In genomic region chr1:201016943-201017827, GRCh38 we compare ENCODE assay signal across 9 cellular contexts. TPM values are rescaled to one million over a fixed set of nuclear protein-coding genes. Genes with fewer than 3 reads are reported as not detected.
DNase-seq lines count a peak whose midpoint lies in the region; ATAC-seq and TF ChIP-seq lines count a peak whose summit lies in the region.
"Had no signal": no experiment of that assay in that cellular context is flagged by ENCODE, and none has a peak within 500 bp of the region (broad histone marks: within the 10 kb centered on the region; RNA-seq: fewer than 3 reads in every experiment).

No MANE protein-coding gene starts in this region.

- peak overlapping the region; percentile 100 for H3K27ac Mint-ChIP-seq in activated naive CD4-positive, alpha-beta T cell treated with anti-CD3 and anti-CD28 coated beads for 36 hours
- peak overlapping the region; percentile 96 for H3K27ac Mint-ChIP-seq in stimulated activated naive CD8-positive, alpha-beta T cell treated with anti-CD3 and anti-CD28 coated beads, Interleukin-15, Interleukin-2, amounts not matched to agents 100 ng/mL and 50 ng/mL, for 24 hours

- CTCF ChIA-PET in activated naive CD4-positive, alpha-beta T cell treated with anti-CD3 and anti-CD28 coated beads for 36 hours (lab: Charles Lee) = interaction anchor here (1.1 to 4.2 kb wide), 7 partner anchors 9 to 96 kb away, joined by 3 to 40 read pairs (median 13); no protein-coding TSS in a partner anchor

- TF ChIP-seq POLR2A in NB4 (IDR thresholded peaks at IDR 0.05; ENCODE audit: extremely low read depth, insufficient read length) = no peak

- H3K4me3 ChIP-seq in NB4 (ENCODE audit: low read depth, low read length) (no peak overlapping the region), dorsolateral prefrontal cortex (peak overlapping the region in 3 of 59 donors; percentile 7 to 24 (median 20))

- DNase-seq in activated naive CD4-positive, alpha-beta T cell treated with anti-CD3 and anti-CD28 coated beads for 36 hours = peak; percentile 26
- DNase-seq in activated naive CD4-positive, alpha-beta T cell treated with anti-CD3 and anti-CD28 coated beads, Interleukin-2, amount 50 U/mL, for 16 hours = no peak
- DNase-seq in NB4 (ENCODE audit: low read depth) (peak; percentile 37), dorsolateral prefrontal cortex (no peak), NCI-H1417 (lab: John Stamatoyannopoulos, UW) (no peak), NCI-H526 treated with DMSO at 0.1 percent for 48 hours (lab: John Stamatoyannopoulos, UW) (no peak)

- no peaks in the 10 kb centered on the region for H3K27me3 ChIP-seq in dorsolateral prefrontal cortex

- no peaks in the 10 kb centered on the region for H3K27me3 Mint-ChIP-seq in activated naive CD4-positive, alpha-beta T cell treated with anti-CD3 and anti-CD28 coated beads for 36 hours (ENCODE audit: low read depth)
- no peaks in the 10 kb centered on the region for H3K27me3 Mint-ChIP-seq in stimulated activated naive CD8-positive, alpha-beta T cell treated with anti-CD3 and anti-CD28 coated beads, Interleukin-15, Interleukin-2, amounts not matched to agents 100 ng/mL and 50 ng/mL, for 24 hours

- H3K36me3 Mint-ChIP-seq in activated naive CD4-positive, alpha-beta T cell treated with anti-CD3 and anti-CD28 coated beads for 36 hours (ENCODE audit: low read depth) = peaks cover 11% of the 10 kb centered on the region
- H3K36me3 Mint-ChIP-seq in stimulated activated naive CD8-positive, alpha-beta T cell treated with anti-CD3 and anti-CD28 coated beads, Interleukin-15, Interleukin-2, amounts not matched to agents 100 ng/mL and 50 ng/mL, for 24 hours (ENCODE audit: low read depth) = peaks cover 12% of the 10 kb centered on the region

- peaks cover 89% of the 10 kb centered on the region for H3K4me1 Mint-ChIP-seq in activated naive CD4-positive, alpha-beta T cell treated with anti-CD3 and anti-CD28 coated beads for 36 hours (ENCODE audit: low read depth)
- peaks cover 96% of the 10 kb centered on the region for H3K4me1 Mint-ChIP-seq in stimulated activated naive CD8-positive, alpha-beta T cell treated with anti-CD3 and anti-CD28 coated beads, Interleukin-15, Interleukin-2, amounts not matched to agents 100 ng/mL and 50 ng/mL, for 24 hours (ENCODE audit: low read depth)

- H3K4me3 Mint-ChIP-seq in activated naive CD4-positive, alpha-beta T cell treated with anti-CD3 and anti-CD28 coated beads for 36 hours = no peak overlapping the region
- peak overlapping the region; percentile 49 for H3K4me3 Mint-ChIP-seq in stimulated activated naive CD8-positive, alpha-beta T cell treated with anti-CD3 and anti-CD28 coated beads, Interleukin-15, Interleukin-2, amounts not matched to agents 100 ng/mL and 50 ng/mL, for 24 hours

- H3K9me3 Mint-ChIP-seq in activated naive CD4-positive, alpha-beta T cell treated with anti-CD3 and anti-CD28 coated beads for 36 hours = no peaks in the 10 kb centered on the region
- H3K9me3 Mint-ChIP-seq in stimulated activated naive CD8-positive, alpha-beta T cell treated with anti-CD3 and anti-CD28 coated beads, Interleukin-15, Interleukin-2, amounts not matched to agents 100 ng/mL and 50 ng/mL, for 24 hours = no peaks in the 10 kb centered on the region

- peak overlapping the region in 55 of 59 donors; percentile 4 to 86 (median 73) for H3K27ac ChIP-seq in dorsolateral prefrontal cortex

- TF ChIP-seq CTCF in NB4 (IDR thresholded peaks at IDR 0.05; ENCODE audit: low read depth, low read length) (no peak), dorsolateral prefrontal cortex (IDR thresholded peaks at IDR 0.05 in 54 of 56, conservative IDR thresholded peaks at IDR 0.05 in 2 of 56; ENCODE audit: low read depth in 1 of 56, partially characterized antibody in 56 of 56) (peak in 1 of 56 donors; percentile 6)

- intact Hi-C loops in activated naive CD4-positive, alpha-beta T cell treated with anti-CD3 and anti-CD28 coated beads for 36 hours (cut with micrococcal nuclease) = loop anchor here (5.0 kb wide), 1 partner anchor 435 kb away; no protein-coding TSS in a partner anchor
- intact Hi-C loops in dorsolateral prefrontal cortex (cut with DNase I) = no loop called here

- ATAC-seq in GM19328 (IDR thresholded peaks at IDR 0.05; ENCODE audit: unreplicated experiment) = no peak
- ATAC-seq: Right ventricle myocardium inferior had no signal

RNA-seq across cellular contexts. Expression of gene KIF21B, which starts 6.3 kb away (rescaled TPM):
- total RNA-seq in activated naive CD4-positive, alpha-beta T cell treated with anti-CD3 and anti-CD28 coated beads for 36 hours = 10 to 100 TPM; 45.5 to 46.3 TPM
- total RNA-seq in dorsolateral prefrontal cortex = 10 to 100 TPM; 21.8 to 76.7 (median 45.0) TPM

Comparison
In these comparisons a context has a peak if more than half of its experiments do, and no peak if none do; other contexts are left out.
1. DNase-seq: peak in activated naive CD4-positive, alpha-beta T cell treated with anti-CD3 and anti-CD28 coated beads for 36 hours (single experiment) and NB4 (single experiment); none in activated naive CD4-positive, alpha-beta T cell treated with anti-CD3 and anti-CD28 coated beads, Interleukin-2, amount 50 U/mL, for 16 hours (single experiment), dorsolateral prefrontal cortex (0 of 10), NCI-H1417 (0 of 3) and NCI-H526 treated with DMSO at 0.1 percent for 48 hours (single experiment).